1 cellular context compared by ENCODE assay signal in the genomic region with DNA sequence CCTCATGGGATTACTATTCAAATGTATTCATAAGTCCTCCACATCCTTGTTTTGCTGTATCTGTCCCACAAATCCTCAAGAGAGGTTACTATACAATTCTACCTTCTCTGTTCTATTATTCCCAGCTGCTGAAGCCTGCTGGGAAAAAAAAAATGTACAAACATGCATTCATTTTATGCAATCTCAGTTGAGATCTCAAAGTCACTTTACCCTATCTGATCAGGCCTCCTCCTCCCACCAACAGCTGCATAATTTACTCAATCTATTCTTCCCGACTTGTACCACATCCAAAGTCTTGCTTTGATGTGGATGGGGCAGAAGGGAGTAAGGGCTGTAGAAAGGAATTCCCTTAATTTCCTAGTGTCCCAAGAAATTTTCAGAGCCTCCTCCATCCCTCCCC.
TF ChIP-seq lines count a peak whose summit lies in the region.

No MANE protein-coding gene starts in this region.

TF ChIP-seq in GM23338, 12 proteins besides CTCF, POLR2A, EP300 and RAD21:
- TF ChIP-seq, protein P1, sequence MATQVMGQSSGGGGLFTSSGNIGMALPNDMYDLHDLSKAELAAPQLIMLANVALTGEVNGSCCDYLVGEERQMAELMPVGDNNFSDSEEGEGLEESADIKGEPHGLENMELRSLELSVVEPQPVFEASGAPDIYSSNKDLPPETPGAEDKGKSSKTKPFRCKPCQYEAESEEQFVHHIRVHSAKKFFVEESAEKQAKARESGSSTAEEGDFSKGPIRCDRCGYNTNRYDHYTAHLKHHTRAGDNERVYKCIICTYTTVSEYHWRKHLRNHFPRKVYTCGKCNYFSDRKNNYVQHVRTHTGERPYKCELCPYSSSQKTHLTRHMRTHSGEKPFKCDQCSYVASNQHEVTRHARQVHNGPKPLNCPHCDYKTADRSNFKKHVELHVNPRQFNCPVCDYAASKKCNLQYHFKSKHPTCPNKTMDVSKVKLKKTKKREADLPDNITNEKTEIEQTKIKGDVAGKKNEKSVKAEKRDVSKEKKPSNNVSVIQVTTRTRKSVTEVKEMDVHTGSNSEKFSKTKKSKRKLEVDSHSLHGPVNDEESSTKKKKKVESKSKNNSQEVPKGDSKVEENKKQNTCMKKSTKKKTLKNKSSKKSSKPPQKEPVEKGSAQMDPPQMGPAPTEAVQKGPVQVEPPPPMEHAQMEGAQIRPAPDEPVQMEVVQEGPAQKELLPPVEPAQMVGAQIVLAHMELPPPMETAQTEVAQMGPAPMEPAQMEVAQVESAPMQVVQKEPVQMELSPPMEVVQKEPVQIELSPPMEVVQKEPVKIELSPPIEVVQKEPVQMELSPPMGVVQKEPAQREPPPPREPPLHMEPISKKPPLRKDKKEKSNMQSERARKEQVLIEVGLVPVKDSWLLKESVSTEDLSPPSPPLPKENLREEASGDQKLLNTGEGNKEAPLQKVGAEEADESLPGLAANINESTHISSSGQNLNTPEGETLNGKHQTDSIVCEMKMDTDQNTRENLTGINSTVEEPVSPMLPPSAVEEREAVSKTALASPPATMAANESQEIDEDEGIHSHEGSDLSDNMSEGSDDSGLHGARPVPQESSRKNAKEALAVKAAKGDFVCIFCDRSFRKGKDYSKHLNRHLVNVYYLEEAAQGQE (IDR thresholded peaks at IDR 0.05; ENCODE audit: unreplicated experiment) = no peak
- TF ChIP-seq STAT1 (IDR thresholded peaks at IDR 0.05; ENCODE audit: unreplicated experiment) = no peak
- TF ChIP-seq EZH2 (IDR thresholded peaks at IDR 0.05; ENCODE audit: low read depth, unreplicated experiment) = no peak
- TF ChIP-seq, protein P2, sequence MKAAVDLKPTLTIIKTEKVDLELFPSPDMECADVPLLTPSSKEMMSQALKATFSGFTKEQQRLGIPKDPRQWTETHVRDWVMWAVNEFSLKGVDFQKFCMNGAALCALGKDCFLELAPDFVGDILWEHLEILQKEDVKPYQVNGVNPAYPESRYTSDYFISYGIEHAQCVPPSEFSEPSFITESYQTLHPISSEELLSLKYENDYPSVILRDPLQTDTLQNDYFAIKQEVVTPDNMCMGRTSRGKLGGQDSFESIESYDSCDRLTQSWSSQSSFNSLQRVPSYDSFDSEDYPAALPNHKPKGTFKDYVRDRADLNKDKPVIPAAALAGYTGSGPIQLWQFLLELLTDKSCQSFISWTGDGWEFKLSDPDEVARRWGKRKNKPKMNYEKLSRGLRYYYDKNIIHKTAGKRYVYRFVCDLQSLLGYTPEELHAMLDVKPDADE (IDR thresholded peaks at IDR 0.05) = no peak
- no peak for TF ChIP-seq EZH2phosphoT487 (IDR thresholded peaks at IDR 0.05; ENCODE audit: unreplicated experiment)
- no peak for TF ChIP-seq CREB1 (CRISPR knock-in tag; IDR thresholded peaks at IDR 0.05; ENCODE audit: low read depth)
- no peak for TF ChIP-seq ZNF114 (CRISPR knock-in tag; IDR thresholded peaks at IDR 0.05)
- no peak for TF ChIP-seq NANOG (IDR thresholded peaks at IDR 0.05; ENCODE audit: borderline replicate concordance)
- TF ChIP-seq, protein P3, sequence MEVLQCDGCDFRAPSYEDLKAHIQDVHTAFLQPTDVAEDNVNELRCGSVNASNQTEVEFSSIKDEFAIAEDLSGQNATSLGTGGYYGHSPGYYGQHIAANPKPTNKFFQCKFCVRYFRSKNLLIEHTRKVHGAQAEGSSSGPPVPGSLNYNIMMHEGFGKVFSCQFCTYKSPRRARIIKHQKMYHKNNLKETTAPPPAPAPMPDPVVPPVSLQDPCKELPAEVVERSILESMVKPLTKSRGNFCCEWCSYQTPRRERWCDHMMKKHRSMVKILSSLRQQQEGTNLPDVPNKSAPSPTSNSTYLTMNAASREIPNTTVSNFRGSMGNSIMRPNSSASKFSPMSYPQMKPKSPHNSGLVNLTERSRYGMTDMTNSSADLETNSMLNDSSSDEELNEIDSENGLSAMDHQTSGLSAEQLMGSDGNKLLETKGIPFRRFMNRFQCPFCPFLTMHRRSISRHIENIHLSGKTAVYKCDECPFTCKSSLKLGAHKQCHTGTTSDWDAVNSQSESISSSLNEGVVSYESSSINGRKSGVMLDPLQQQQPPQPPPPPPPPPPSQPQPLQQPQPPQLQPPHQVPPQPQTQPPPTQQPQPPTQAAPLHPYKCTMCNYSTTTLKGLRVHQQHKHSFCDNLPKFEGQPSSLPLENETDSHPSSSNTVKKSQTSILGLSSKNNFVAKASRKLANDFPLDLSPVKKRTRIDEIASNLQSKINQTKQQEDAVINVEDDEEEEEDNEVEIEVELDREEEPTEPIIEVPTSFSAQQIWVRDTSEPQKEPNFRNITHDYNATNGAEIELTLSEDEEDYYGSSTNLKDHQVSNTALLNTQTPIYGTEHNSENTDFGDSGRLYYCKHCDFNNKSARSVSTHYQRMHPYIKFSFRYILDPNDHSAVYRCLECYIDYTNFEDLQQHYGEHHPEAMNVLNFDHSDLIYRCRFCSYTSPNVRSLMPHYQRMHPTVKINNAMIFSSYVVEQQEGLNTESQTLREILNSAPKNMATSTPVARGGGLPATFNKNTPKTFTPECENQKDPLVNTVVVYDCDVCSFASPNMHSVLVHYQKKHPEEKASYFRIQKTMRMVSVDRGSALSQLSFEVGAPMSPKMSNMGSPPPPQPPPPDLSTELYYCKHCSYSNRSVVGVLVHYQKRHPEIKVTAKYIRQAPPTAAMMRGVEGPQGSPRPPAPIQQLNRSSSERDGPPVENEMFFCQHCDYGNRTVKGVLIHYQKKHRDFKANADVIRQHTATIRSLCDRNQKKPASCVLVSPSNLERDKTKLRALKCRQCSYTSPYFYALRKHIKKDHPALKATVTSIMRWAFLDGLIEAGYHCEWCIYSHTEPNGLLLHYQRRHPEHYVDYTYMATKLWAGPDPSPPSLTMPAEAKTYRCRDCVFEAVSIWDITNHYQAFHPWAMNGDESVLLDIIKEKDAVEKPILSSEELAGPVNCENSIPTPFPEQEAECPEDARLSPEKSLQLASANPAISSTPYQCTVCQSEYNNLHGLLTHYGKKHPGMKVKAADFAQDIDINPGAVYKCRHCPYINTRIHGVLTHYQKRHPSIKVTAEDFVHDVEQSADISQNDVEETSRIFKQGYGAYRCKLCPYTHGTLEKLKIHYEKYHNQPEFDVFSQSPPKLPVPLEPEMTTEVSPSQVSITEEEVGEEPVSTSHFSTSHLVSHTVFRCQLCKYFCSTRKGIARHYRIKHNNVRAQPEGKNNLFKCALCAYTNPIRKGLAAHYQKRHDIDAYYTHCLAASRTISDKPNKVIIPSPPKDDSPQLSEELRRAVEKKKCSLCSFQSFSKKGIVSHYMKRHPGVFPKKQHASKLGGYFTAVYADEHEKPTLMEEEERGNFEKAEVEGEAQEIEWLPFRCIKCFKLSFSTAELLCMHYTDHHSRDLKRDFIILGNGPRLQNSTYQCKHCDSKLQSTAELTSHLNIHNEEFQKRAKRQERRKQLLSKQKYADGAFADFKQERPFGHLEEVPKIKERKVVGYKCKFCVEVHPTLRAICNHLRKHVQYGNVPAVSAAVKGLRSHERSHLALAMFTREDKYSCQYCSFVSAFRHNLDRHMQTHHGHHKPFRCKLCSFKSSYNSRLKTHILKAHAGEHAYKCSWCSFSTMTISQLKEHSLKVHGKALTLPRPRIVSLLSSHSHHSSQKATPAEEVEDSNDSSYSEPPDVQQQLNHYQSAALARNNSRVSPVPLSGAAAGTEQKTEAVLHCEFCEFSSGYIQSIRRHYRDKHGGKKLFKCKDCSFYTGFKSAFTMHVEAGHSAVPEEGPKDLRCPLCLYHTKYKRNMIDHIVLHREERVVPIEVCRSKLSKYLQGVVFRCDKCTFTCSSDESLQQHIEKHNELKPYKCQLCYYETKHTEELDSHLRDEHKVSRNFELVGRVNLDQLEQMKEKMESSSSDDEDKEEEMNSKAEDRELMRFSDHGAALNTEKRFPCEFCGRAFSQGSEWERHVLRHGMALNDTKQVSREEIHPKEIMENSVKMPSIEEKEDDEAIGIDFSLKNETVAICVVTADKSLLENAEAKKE (CRISPR knock-in tag; IDR thresholded peaks at IDR 0.05) = no peak
- no peak for TF ChIP-seq ZNF331 (CRISPR knock-in tag; IDR thresholded peaks at IDR 0.05; ENCODE audit: low read depth)
- no peak for TF ChIP-seq POLR2AphosphoS5 (IDR thresholded peaks at IDR 0.05; ENCODE audit: low read depth)
- TF ChIP-seq JUNB (IDR thresholded peaks at IDR 0.05; ENCODE audit: unreplicated experiment) = no peak
